8 cellular contexts compared by ENCODE assay signal in the genomic region with DNA sequence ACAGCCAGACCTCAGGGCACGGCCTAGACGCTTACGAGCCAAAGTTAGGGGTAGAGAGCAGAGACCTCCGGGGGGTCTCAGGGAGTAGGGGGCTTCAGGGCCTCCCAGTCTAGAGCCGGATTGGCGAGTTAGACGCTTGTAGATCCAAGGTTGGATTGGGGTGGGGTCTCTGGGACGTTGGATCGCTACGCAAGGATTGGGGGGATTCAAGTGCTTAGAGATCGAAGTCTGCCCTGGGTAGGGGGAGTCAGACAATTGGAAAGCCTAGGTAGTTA. TPM values are rescaled to one million over a fixed set of nuclear protein-coding genes. Genes with fewer than 3 reads are reported as not detected.
DNase-seq lines count a peak whose midpoint lies in the region; ATAC-seq and TF ChIP-seq lines count a peak whose summit lies in the region.

No MANE protein-coding gene starts in this region.

- intact Hi-C loops in PC-3 (cut with micrococcal nuclease), result loop anchor here (5.0 kb wide), 3 partner anchors 236 to 414 kb away; a partner anchor contains a TSS

- peak overlapping the region; percentile 47 for H3K14ac ChIP-seq in H9 (ENCODE audit: insufficient read depth, low read length)

- H3K23ac ChIP-seq in H9 (ENCODE audit: insufficient read length, low read depth, low read length), result no peak overlapping the region

- H3K27ac ChIP-seq in H9 (ENCODE audit: insufficient read length, low read depth, low read length), result peak overlapping the region; percentile 95
- H3K27ac ChIP-seq in PC-3 (ENCODE audit: low read length), result peak overlapping the region; percentile 85
- H3K27ac ChIP-seq in epithelial cell of prostate, result peak overlapping the region; percentile 87
- H3K27ac ChIP-seq in neutrophil, result peak overlapping the region; percentile 98

- H3K79me2 ChIP-seq in H9 (ENCODE audit: insufficient read depth, low read length) (peaks cover 18% of the 10 kb centered on the region; the same call in 1 of the 2 replicates), PC-3 (ENCODE audit: low read length) (peaks cover 54% of the 10 kb centered on the region)

- H3K4me1 Mint-ChIP-seq in H9, result peaks cover 36% of the 10 kb centered on the region in 2 experiments

- H4K91ac ChIP-seq in H9 (ENCODE audit: insufficient read length, low read depth, low read length), result peak overlapping the region; percentile 11

- TF ChIP-seq CTCF in H9 (conservative IDR thresholded peaks at IDR 0.05) (no peak), PC-3 (conservative IDR thresholded peaks at IDR 0.05; ENCODE audit: low read depth, low read length) (no peak), neutrophil (IDR thresholded peaks at IDR 0.05) (no peak)

- CTCF ChIA-PET in PC-3 (lab: Charles Lee), result interaction anchor here (0.6 to 1.6 kb wide), 5 partner anchors 29 to 293 kb away, joined by 3 to 14 read pairs (median 4); no protein-coding TSS in a partner anchor

- no peak overlapping the region for H2BK12ac ChIP-seq in H9 (ENCODE audit: insufficient read length, low read depth, low read length)

- H2BK120ac ChIP-seq in H9 (ENCODE audit: low read depth, low read length, poor library complexity, severe bottlenecking), result no peak overlapping the region

- H3T11ph ChIP-seq in H9 (ENCODE audit: low read length), result no peak overlapping the region

- BruUV-seq in PC-3 (replicated peaks; lab: Mats Ljungman, UMichigan), result TSS peak; percentile 72

- peak overlapping the region; percentile 70 for H3K56ac ChIP-seq in H9 (ENCODE audit: insufficient read length, low read depth, low read length)

- no CpG with 5 or more reads among the region's 11 CpGs for WGBS in H9 (ENCODE audit: extremely low coverage, insufficient read length, low lambda C conversion rate)

- no peak overlapping the region for H2BK20ac ChIP-seq in H9 (ENCODE audit: low read depth, low read length, poor library complexity, severe bottlenecking)

- peak overlapping the region; percentile 11; the same call in 1 of the 2 replicates for H3K4ac ChIP-seq in H9 (ENCODE audit: low read depth, low read length)

- H3K18ac ChIP-seq in H9 (ENCODE audit: insufficient read length, low read depth, low read length), result peak overlapping the region; percentile 81

- peaks cover 2% of the 10 kb centered on the region; the same call in 1 of the 2 replicates for H3K27me3 Mint-ChIP-seq in H9 (ENCODE audit: low read depth)

- peaks cover 0 to 5% (median 2%) of the 10 kb centered on the region in 3 experiments; a peak in 4 of 7 replicates for H3K36me3 Mint-ChIP-seq in H9 (ENCODE audit: insufficient read depth in 1 of 3, low read depth in 3 of 3)

- no peak for ATAC-seq in PC-3
- ATAC-seq in HG03520 (IDR thresholded peaks at IDR 0.05; ENCODE audit: unreplicated experiment), result no peak
- no peak for ATAC-seq in GM19328 (IDR thresholded peaks at IDR 0.05; ENCODE audit: unreplicated experiment)

- no peaks in the 10 kb centered on the region for H3K9me2 ChIP-seq in PC-3 (replicated peaks; ENCODE audit: low read length)

- no peak overlapping the region for H2BK5ac ChIP-seq in H9 (ENCODE audit: insufficient read length, low read length)

- H3K4me3 Mint-ChIP-seq in H9, result peak overlapping the region; percentile 95 to 98

- H3K4me1 ChIP-seq in H9 (ENCODE audit: insufficient read depth, low read length) (peaks cover 2% of the 10 kb centered on the region; the same call in 1 of the 2 replicates), PC-3 (ENCODE audit: insufficient read depth, low read length) (peaks cover 65% of the 10 kb centered on the region), neutrophil (ENCODE audit: control insufficient read depth in 1 of 2, insufficient read depth in 1 of 2, low read depth in 1 of 2, low read length in 1 of 2) (peaks cover 29 to 39% of the 10 kb centered on the region in 2 experiments)

- H3K4me2 ChIP-seq in H9 (ENCODE audit: insufficient read depth, insufficient read length, low read length) (peak overlapping the region; percentile 98), PC-3 (ENCODE audit: low read length) (peak overlapping the region; percentile 94)

- H3K27me3 ChIP-seq in H9 (ENCODE audit: insufficient read depth, low read length) (no peaks in the 10 kb centered on the region), PC-3 (ENCODE audit: low read length) (no peaks in the 10 kb centered on the region), neutrophil (peaks cover 37% of the 10 kb centered on the region)

- H3F3A ChIP-seq in PC-3 (ENCODE audit: low read length, unreplicated experiment), result no peaks in the 10 kb centered on the region

- no peak overlapping the region for H4K8ac ChIP-seq in H9 (replicated peaks; ENCODE audit: insufficient read length, low read depth, low read length)

- H4K20me1 ChIP-seq in H9 (ENCODE audit: control insufficient read depth, insufficient read depth, insufficient read length), result no peaks in the 10 kb centered on the region
- 0 out of 2 replicates have a peak, but pooled peaks cover 5% of the 10 kb centered on the region for H4K20me1 ChIP-seq in PC-3 (ENCODE audit: low read length)

- H3K9me3 Mint-ChIP-seq in H9, result no peaks in the 10 kb centered on the region; a peak in 1 of 5 replicates

- H2BK15ac ChIP-seq in H9 (ENCODE audit: low read depth, low read length), result no peak overlapping the region

- POLR2A ChIA-PET in PC-3 (lab: Charles Lee; ENCODE audit: unreplicated experiment), result interaction anchor here (0.5 to 0.7 kb wide), 3 partner anchors 39 to 173 kb away, joined by 3 to 10 read pairs (median 3); a partner anchor contains a TSS

- peak overlapping the region; percentile 96 for H3K4me3 ChIP-seq in PC-3 (ENCODE audit: low read length)
- H3K4me3 ChIP-seq in neutrophil (ENCODE audit: low read depth in 1 of 2, low read length in 1 of 2), result peak overlapping the region; percentile 85 to 92

- no peaks in the 10 kb centered on the region for H3K79me1 ChIP-seq in H9 (ENCODE audit: insufficient read depth, low read depth, low read length, poor library complexity, severe bottlenecking)

- H3K36me3 ChIP-seq in PC-3 (ENCODE audit: low read depth, low read length) (peaks cover 4% of the 10 kb centered on the region; the same call in 1 of the 2 replicates), neutrophil (no peaks in the 10 kb centered on the region)

- H3K9ac ChIP-seq in H9 (ENCODE audit: extremely low read depth, insufficient read length, low read length) (peak overlapping the region; percentile 71), PC-3 (ENCODE audit: low read length) (peak overlapping the region; percentile 97)

- no peak overlapping the region for H2AFZ ChIP-seq in H9 (ENCODE audit: low read length)
- H2AFZ ChIP-seq in PC-3 (ENCODE audit: low read length), result peak overlapping the region; percentile 44

- H4K5ac ChIP-seq in H9 (ENCODE audit: insufficient read length, low read depth, low read length), result no peak overlapping the region

- H2AK5ac ChIP-seq in H9 (ENCODE audit: insufficient read length, low read length), result no peak overlapping the region

- no peaks in the 10 kb centered on the region for H3K9me3 ChIP-seq in H9 (ENCODE audit: control insufficient read depth, low read depth, low read length)
- no peaks in the 10 kb centered on the region for H3K9me3 ChIP-seq in PC-3 (ENCODE audit: low read length)
- no peaks in the 10 kb centered on the region for H3K9me3 ChIP-seq in neutrophil

- no peak for DNase-seq in H9
- no peak for DNase-seq in PC-3
- no peak for DNase-seq in epithelial cell of prostate (ENCODE audit: low read depth, low spot score)
- no peak for DNase-seq in central memory CD4-positive, alpha-beta T cell
- no peak for DNase-seq in RKO (ENCODE audit: low spot score)

- H3K27ac Mint-ChIP-seq in H9, result peak overlapping the region; percentile 98 to 100 (median 99)

- peaks cover 21% of the 10 kb centered on the region for H3K23me2 ChIP-seq in H9 (ENCODE audit: insufficient read length, low read depth, low read length, poor library complexity, severe bottlenecking)

RNA-seq across cellular contexts. Expression of a gene that starts 0.4 kb away (rescaled TPM):
- total RNA-seq in H9 (2021) (81.4 and 87.8 TPM in 2 replicates), PC-3 (2014; rRNA removed) (44.2 and 47.1 TPM in 2 replicates)

RNA-seq across cellular contexts. Expression of a gene that starts 41.1 kb away (rescaled TPM):
- total RNA-seq in H9 (2021) (31.1 TPM in 2 replicates), PC-3 (2014; rRNA removed) (49.7 and 53.1 TPM in 2 replicates)
